In genomic region chr1:26237230-26237966, GRCh38 we compare ENCODE assay signal across 1 cellular context.
TF ChIP-seq lines count a peak whose summit lies in the region.

No MANE protein-coding gene starts in this region.

TF ChIP-seq in K562, 482 proteins besides CTCF, POLR2A, EP300 and RAD21 (continued from another document and continues in another):
- TF ChIP-seq ZNF436 (CRISPR knock-in tag; IDR thresholded peaks at IDR 0.05), result no peak
- peak; percentile 98 for TF ChIP-seq MAFF (IDR thresholded peaks at IDR 0.05; ENCODE audit: low read length)
- TF ChIP-seq CEBPZ (IDR thresholded peaks at IDR 0.05; ENCODE audit: borderline replicate concordance, low read depth, low read length), result no peak
- no peak for TF ChIP-seq MBD2 (IDR thresholded peaks at IDR 0.05; ENCODE audit: borderline replicate concordance, low read depth)
- TF ChIP-seq ZNF431 (CRISPR knock-in tag; IDR thresholded peaks at IDR 0.05), result 0 out of 2 replicates have a peak, but pooled peaks have one; percentile 61
- no peak for TF ChIP-seq RUNX1 (IDR thresholded peaks at IDR 0.05; ENCODE audit: low read depth)
- no peak for TF ChIP-seq ZNF407 (IDR thresholded peaks at IDR 0.05; ENCODE audit: low read depth)
- TF ChIP-seq DPF2 (IDR thresholded peaks at IDR 0.05), result peak; percentile 87
- no peak for TF ChIP-seq TCF7L2 (IDR thresholded peaks at IDR 0.05; ENCODE audit: low read depth, low read length)
- no peak for TF ChIP-seq ATF2 (CRISPR knock-in tag; IDR thresholded peaks at IDR 0.05)
- TF ChIP-seq SAP30 (IDR thresholded peaks at IDR 0.05; ENCODE audit: borderline replicate concordance, insufficient read depth, low read depth, low read length, poor library complexity, severe bottlenecking), result no peak
- no peak; the same call in 1 of the 2 replicates for TF ChIP-seq ZNF24 (IDR thresholded peaks at IDR 0.05)
- TF ChIP-seq TSHZ1 (CRISPR knock-in tag; IDR thresholded peaks at IDR 0.05), result no peak
- TF ChIP-seq ZFP91 (CRISPR knock-in tag; IDR thresholded peaks at IDR 0.05), result no peak
- TF ChIP-seq ARID2 (IDR thresholded peaks at IDR 0.05), result peak; percentile 86
- no peak for TF ChIP-seq ZNF121 (CRISPR knock-in tag; conservative IDR thresholded peaks at IDR 0.05)
- TF ChIP-seq POLR2G (IDR thresholded peaks at IDR 0.05; ENCODE audit: low read depth, low read length), result no peak
- no peak for TF ChIP-seq NCOA4 (IDR thresholded peaks at IDR 0.05; ENCODE audit: partially characterized antibody)
- TF ChIP-seq NR2C2 (CRISPR knock-in tag; IDR thresholded peaks at IDR 0.05), result no peak
- TF ChIP-seq NR2C2 (tag; IDR thresholded peaks at IDR 0.05), result peak; percentile 17; the same call in 1 of the 2 replicates
- TF ChIP-seq PYGO2 (tag; IDR thresholded peaks at IDR 0.05), result no peak
- TF ChIP-seq E2F3 (CRISPR knock-in tag; IDR thresholded peaks at IDR 0.05), result no peak
- no peak for TF ChIP-seq ZNF133 (CRISPR knock-in tag; IDR thresholded peaks at IDR 0.05)
- no peak for TF ChIP-seq ZNF766 (CRISPR knock-in tag; conservative IDR thresholded peaks at IDR 0.05)
- TF ChIP-seq MCM5 (IDR thresholded peaks at IDR 0.05; ENCODE audit: low read depth), result no peak
- 0 out of 2 replicates have a peak, but pooled peaks have one; percentile 54 for TF ChIP-seq NFXL1 (CRISPR knock-in tag; IDR thresholded peaks at IDR 0.05)
- TF ChIP-seq PHB (CRISPR knock-in tag; IDR thresholded peaks at IDR 0.05), result no peak
- no peak for TF ChIP-seq ESRRB (CRISPR knock-in tag; IDR thresholded peaks at IDR 0.05; ENCODE audit: borderline replicate concordance)
- no peak for TF ChIP-seq ZNF764 (CRISPR knock-in tag; IDR thresholded peaks at IDR 0.05; ENCODE audit: low read depth)
- no peak for TF ChIP-seq ZNF79 (CRISPR knock-in tag; IDR thresholded peaks at IDR 0.05; ENCODE audit: low read depth)
- TF ChIP-seq TFAM (CRISPR knock-in tag; conservative IDR thresholded peaks at IDR 0.05), result no peak
- no peak for TF ChIP-seq PRDM10 (IDR thresholded peaks at IDR 0.05; ENCODE audit: partially characterized antibody)
- no peak for TF ChIP-seq RBM15 (IDR thresholded peaks at IDR 0.05; ENCODE audit: insufficient read depth, low read length)
- no peak for TF ChIP-seq SNIP1 (IDR thresholded peaks at IDR 0.05; ENCODE audit: low read depth)
- no peak for TF ChIP-seq ID3 (CRISPR knock-in tag; IDR thresholded peaks at IDR 0.05)
- TF ChIP-seq ID3 (tag; IDR thresholded peaks at IDR 0.05), result 0 out of 2 replicates have a peak, but pooled peaks have one; percentile 60
- TF ChIP-seq MCM3 (IDR thresholded peaks at IDR 0.05), result no peak
- TF ChIP-seq ZNF41 (CRISPR knock-in tag; conservative IDR thresholded peaks at IDR 0.05), result no peak
- TF ChIP-seq ZNF644 (tag; IDR thresholded peaks at IDR 0.05; ENCODE audit: low read depth), result no peak; the same call in 1 of the 2 replicates
- TF ChIP-seq KDM2B (CRISPR knock-in tag; IDR thresholded peaks at IDR 0.05), result no peak
- no peak for TF ChIP-seq CHD2 (IDR thresholded peaks at IDR 0.05; ENCODE audit: low read depth, low read length)
- TF ChIP-seq ILK (tag; IDR thresholded peaks at IDR 0.05; ENCODE audit: borderline replicate concordance, low read depth), result no peak
- TF ChIP-seq ZBTB8A (IDR thresholded peaks at IDR 0.05; ENCODE audit: partially characterized antibody), result no peak
